Comparison of ENCODE assay signal across 12 cellular contexts in genomic region chr17:6995500-6996255, GRCh38. TPM values are rescaled to one million over a fixed set of nuclear protein-coding genes. Genes with fewer than 3 reads are reported as not detected.
A peak's percentile ranks its signal among the peaks of the same experiment; 100 is the strongest.
DNase-seq lines count a peak whose midpoint lies in the region; ATAC-seq, FAIRE-seq and TF ChIP-seq lines count a peak whose summit lies in the region.
"Had no signal": no experiment of that assay in that cellular context is flagged by ENCODE, and none has a peak within 500 bp of the region (broad histone marks: within the 10 kb centered on the region; RNA-seq: fewer than 3 reads in every experiment).

ALOX12 (plus strand) TSS chr17:6996049; CDS start chr17:6996118, 69 bp downstream.

- H2BK120ac ChIP-seq in H1 (replicated peaks; ENCODE audit: low read depth, low read length), result no peak within 1 kb of the TSS

- no peaks in the 10 kb centered on the region for H3K79me2 ChIP-seq in GM23248 (ENCODE audit: insufficient read depth)
- no peaks in the 10 kb centered on the region for H3K79me2 ChIP-seq in H1 (ENCODE audit: control insufficient read depth in 1 of 2, insufficient read depth in 2 of 2, low read length in 2 of 2)

- ATAC-seq in sciatic nerve (peak; percentile 41), GM18907 (IDR thresholded peaks at IDR 0.05; ENCODE audit: unreplicated experiment) (no peak), HG02642 (IDR thresholded peaks at IDR 0.05; ENCODE audit: poor library complexity, unreplicated experiment) (no peak), HG03521 (IDR thresholded peaks at IDR 0.05; ENCODE audit: unreplicated experiment) (no peak)

- no peak for TF ChIP-seq EP300 in H1 (IDR thresholded peaks at IDR 0.05; ENCODE audit: borderline replicate concordance in 1 of 2, low read depth in 2 of 2, low read length in 2 of 2)

- peak within 1 kb of the TSS; percentile 29 for H2AFZ ChIP-seq in GM23248
- no peak within 1 kb of the TSS for H2AFZ ChIP-seq in H1 (ENCODE audit: low read length)

- FAIRE-seq in H1 (lab: Jason Lieb, UNC) (no peak), kidney (lab: Jason Lieb, UNC) (no peak)
- FAIRE-seq: frontal cortex had no signal

- no peak for TF ChIP-seq CTCF in H1 (IDR thresholded peaks at IDR 0.05; ENCODE audit: control extremely low read depth in 1 of 3, insufficient read depth in 1 of 3, low read depth in 1 of 3, low read length in 3 of 3)
- TF ChIP-seq CTCF in kidney (IDR thresholded peaks at IDR 0.05; ENCODE audit: borderline replicate concordance, extremely low read depth, insufficient read depth), result no peak

- H2BK12ac ChIP-seq in H1 (ENCODE audit: low read depth, low read length), result no peak within 1 kb of the TSS

- TF ChIP-seq POLR2A in H1 (IDR thresholded peaks at IDR 0.05; ENCODE audit: control extremely low read depth in 1 of 2, low read depth in 2 of 2, low read length in 2 of 2), result no peak

- no peaks in the 10 kb centered on the region for H3K79me1 ChIP-seq in H1 (ENCODE audit: low read depth, low read length)

- no peak within 1 kb of the TSS for H2BK5ac ChIP-seq in H1 (ENCODE audit: low read depth, low read length)

- 22 to 24% methylated on average over 38 to 45 of the region's 64 CpGs for WGBS in GM23248 (ENCODE audit: low coverage in 1 of 2, low lambda C conversion rate in 2 of 2, missing lambda C conversion rate in 2 of 2), 2 experiments
- WGBS in H1 (ENCODE audit: extremely low coverage in 1 of 2, insufficient coverage in 1 of 2, insufficient read length in 1 of 2, insufficient replicate concordance in 2 of 2, low coverage in 1 of 2, low lambda C conversion rate in 2 of 2, missing lambda C conversion rate in 1 of 2), 2 experiments, result 10% methylated on average over 32 of the region's 64 CpGs; no CpG with 5 or more reads in 1 of the 2 experiments

- H3K4ac ChIP-seq in H1 (replicated peaks; ENCODE audit: insufficient read length, low read depth, low read length), result no peak within 1 kb of the TSS

- peak within 1 kb of the TSS; percentile 48 for H3K4me3 ChIP-seq in GM23248
- H3K4me3 ChIP-seq in H1 (ENCODE audit: extremely low read depth in 1 of 4, insufficient read depth in 2 of 4, low read depth in 3 of 4, low read length in 4 of 4), result peak within 1 kb of the TSS; percentile 37 to 66 (median 46)
- peak within 1 kb of the TSS in 1 of 2 donors; percentile 21 for H3K4me3 ChIP-seq in kidney (ENCODE audit: low read length in 2 of 2)

- H3K9me3 ChIP-seq in GM23248 (ENCODE audit: low read depth) (no peaks in the 10 kb centered on the region), H1 (ENCODE audit: insufficient read depth in 2 of 2, low read depth in 1 of 2, low read length in 1 of 2) (no peaks in the 10 kb centered on the region), kidney (ENCODE audit: control insufficient read depth in 1 of 2, low read length in 2 of 2) (no peaks in the 10 kb centered on the region)

- no peaks in the 10 kb centered on the region for H3K9me2 ChIP-seq in GM23248 (ENCODE audit: insufficient read depth)

- intact Hi-C loops in kidney (cut with DNase I) (no loop called here), sciatic nerve (cut with DNase I) (no loop called here)

- H3K23me2 ChIP-seq in H1 (ENCODE audit: low read depth, low read length), result peaks cover 10% of the 10 kb centered on the region; the same call in 1 of the 2 replicates

- no peak within 1 kb of the TSS for H3K14ac ChIP-seq in H1 (ENCODE audit: insufficient read length)

- no peak within 1 kb of the TSS for H2AK5ac ChIP-seq in H1 (ENCODE audit: low read depth, low read length)

- H3K18ac ChIP-seq in H1 (ENCODE audit: extremely low read depth, low read length), result peak within 1 kb of the TSS; percentile 32

- peak within 1 kb of the TSS; percentile 7; the same call in 1 of the 2 replicates for H3K9ac ChIP-seq in GM23248
- H3K9ac ChIP-seq in H1 (replicated peaks in 1 of 4; ENCODE audit: extremely low read depth in 1 of 4, low read depth in 3 of 4, low read length in 3 of 4), result no peak within 1 kb of the TSS; a peak in 2 of 7 replicates
- peak within 1 kb of the TSS in 1 of 2 donors; percentile 19 for H3K9ac ChIP-seq in kidney (ENCODE audit: low read length in 2 of 2)

- H3K4me1 ChIP-seq in GM23248 (ENCODE audit: insufficient read depth) (no peaks in the 10 kb centered on the region), H1 (replicated peaks in 1 of 4; ENCODE audit: control insufficient read depth in 3 of 4, insufficient read depth in 4 of 4, low read length in 3 of 4) (peaks cover 0 to 9% (median 1%) of the 10 kb centered on the region in 4 experiments; a peak in 2 of 7 replicates), kidney (ENCODE audit: control insufficient read depth in 1 of 2, insufficient read depth in 1 of 2, low read depth in 1 of 2, low read length in 2 of 2) (peaks cover 0 to 7% of the 10 kb centered on the region in 2 donors)

- TF ChIP-seq RAD21 in H1 (IDR thresholded peaks at IDR 0.05 in 1 of 2, conservative IDR thresholded peaks at IDR 0.05 in 1 of 2; ENCODE audit: low read depth in 2 of 2, low read length in 2 of 2), result no peak

- in situ Hi-C loops in GM23248 (cut with MboI), result no loop called here

- H2BK20ac ChIP-seq in H1 (ENCODE audit: low read length), result no peak within 1 kb of the TSS

- H2BK15ac ChIP-seq in H1 (ENCODE audit: low read length), result no peak within 1 kb of the TSS

- H3K36me3 ChIP-seq in GM23248 (ENCODE audit: low read depth) (no peaks in the 10 kb centered on the region; the same call in 1 of the 2 replicates), H1 (ENCODE audit: control insufficient read depth in 2 of 4, insufficient read depth in 4 of 4, low read length in 3 of 4) (peaks cover 0 to 4% (median 0%) of the 10 kb centered on the region in 4 experiments; a peak in 1 of 8 replicates), kidney (ENCODE audit: control insufficient read depth in 1 of 2, insufficient read depth in 2 of 2, low read length in 2 of 2) (peaks cover 3 to 6% of the 10 kb centered on the region in 2 donors)

- CTCF ChIA-PET in H1 (lab: Charles Lee; ENCODE audit: partially characterized antibody), result interaction anchor here (0.6 to 2.1 kb wide), 18 partner anchors 9 to 493 kb away, joined by 3 to 19 read pairs (median 4); no protein-coding TSS in a partner anchor

- H3F3A ChIP-seq in GM23248 (ENCODE audit: insufficient read depth), result no peaks in the 10 kb centered on the region

- no peaks in the 10 kb centered on the region for H4K20me1 ChIP-seq in GM23248 (ENCODE audit: insufficient read depth)
- H4K20me1 ChIP-seq in H1 (replicated peaks in 1 of 2; ENCODE audit: control insufficient read depth in 1 of 2, insufficient read depth in 2 of 2, low read length in 2 of 2), result peaks cover 1 to 10% of the 10 kb centered on the region in 2 experiments

- no peak within 1 kb of the TSS for H3K23ac ChIP-seq in H1 (ENCODE audit: insufficient read length)

- POLR2A ChIA-PET in H1 (lab: Charles Lee; ENCODE audit: partially characterized antibody), result interaction anchor here (0.5 to 1.7 kb wide), 6 partner anchors 7 to 345 kb away, joined by 3 to 5 read pairs (median 3); partner anchors contain the start of genes MED31 and RNASEK

- no peak within 1 kb of the TSS for H4K5ac ChIP-seq in H1 (ENCODE audit: insufficient read length, low read depth, low read length)

- H4K8ac ChIP-seq in H1 (ENCODE audit: extremely low read depth, insufficient read depth, low read length), result peak within 1 kb of the TSS; percentile 79

- no peak within 1 kb of the TSS for H4K91ac ChIP-seq in H1 (replicated peaks; ENCODE audit: insufficient read length, low read length)

- no peak within 1 kb of the TSS for H3K56ac ChIP-seq in H1 (replicated peaks; ENCODE audit: insufficient read length, low read depth, low read length)

- H3K4me2 ChIP-seq in GM23248 (ENCODE audit: unreplicated experiment), result peak within 1 kb of the TSS; percentile 42
- peak within 1 kb of the TSS; percentile 80 to 84 for H3K4me2 ChIP-seq in H1 (ENCODE audit: insufficient read depth in 1 of 2, low read depth in 2 of 2, low read length in 2 of 2)

- H3K27me3 ChIP-seq in GM23248 (replicated peaks; ENCODE audit: insufficient read depth) (no peaks in the 10 kb centered on the region), H1 (replicated peaks in 1 of 4; ENCODE audit: control insufficient read depth in 3 of 4, extremely low read depth in 1 of 4, insufficient read depth in 3 of 4, low read length in 3 of 4) (peaks cover 2 to 39% (median 25%) of the 10 kb centered on the region in 4 experiments)

- peak; percentile 43 for DNase-seq in GM23248
- DNase-seq in H1 (ENCODE audit: low read depth in 1 of 2, low spot score in 2 of 2), result peak in 1 of 2 experiments; percentile 77
- peak; percentile 78 for DNase-seq in kidney
- no peak for DNase-seq in sciatic nerve (ENCODE audit: low spot score)
- no peak for DNase-seq in NCI-H1436 (lab: John Stamatoyannopoulos, UW)
- DNase-seq: activated CD4-positive, alpha-beta T cell treated with anti-CD3 and anti-CD28 coated beads for 4 hours; stimulated activated naive CD4-positive, alpha-beta T cell had no signal

- H3K27ac ChIP-seq in GM23248 (no peak within 1 kb of the TSS), H1 (ENCODE audit: low read depth, low read length) (no peak within 1 kb of the TSS), kidney (ENCODE audit: low read depth in 2 of 2, low read length in 2 of 2) (no peak within 1 kb of the TSS)
- H3K27ac ChIP-seq: C4-2B had no signal

TF ChIP-seq in H1, 55 proteins besides CTCF, POLR2A, EP300 and RAD21 (continues in another document):
- no peak for TF ChIP-seq ATF2 (IDR thresholded peaks at IDR 0.05; ENCODE audit: low read length)

RNA-seq across cellular contexts. Expression of gene ALOX12, which starts in this region (rescaled TPM):
- not detected in 2 replicates for total RNA-seq in GM23248 (2014; rRNA removed; shearing (Covaris generic))
- polyA plus RNA-seq in GM23248 (2016; fragmentation: Nextera tagmentation; extraction: Ambion mirVana), result 0.24 and 0.31 TPM in 2 replicates
- total RNA-seq in H1 (2021; fragmentation: NEBNext Ultra II Directional; extraction: Animal tissue kit (Norgen Biotek cat#: 25700)), result 1.4 and 2.0 TPM in 2 replicates
- polyA plus RNA-seq in H1 (2011; rRNA removed), result 1.3 and 1.4 TPM in 2 replicates
- 1.4 TPM for polyA plus RNA-seq in H1 (2011; cell fraction: cytosol; rRNA removed)
- 1.8 TPM for polyA plus RNA-seq in H1 (2011; cell fraction: nucleus; rRNA removed)
- polyA plus RNA-seq in H1 (2012, experiment 1 of 2), result 0.84 to 2.8 TPM (median 1.9 TPM) in 4 replicates
- 1.8 TPM for polyA plus RNA-seq in H1 (2012, experiment 2 of 2)
- 0.30 TPM for polyA plus RNA-seq in H1 (2013, experiment 1 of 2)
- polyA plus RNA-seq in H1 (2013, experiment 2 of 2), result 0.37 TPM
- 0.50 and 0.88 TPM in 2 replicates for polyA minus RNA-seq in H1 (2011; rRNA and poly(A)+ RNA removed)
- 0.81 TPM for polyA minus RNA-seq in H1 (2011; cell fraction: cytosol; rRNA and poly(A)+ RNA removed)
- polyA minus RNA-seq in H1 (2011; cell fraction: nucleus; rRNA and poly(A)+ RNA removed), result 0.30 TPM
- total RNA-seq in kidney, result not detected
- not detected for polyA plus RNA-seq in kidney (ENCODE audit: insufficient read depth, low read depth, low replicate concordance)
- total RNA-seq in sciatic nerve, result not detected

Comparison
In these comparisons a context has a peak if more than half of its experiments do, and no peak if none do; other contexts are left out.
1. Peak in DNase-seq, H3K4me3 ChIP-seq, H3K9ac ChIP-seq and H3K4me2 ChIP-seq in GM23248; RNA of the gene not detected or under 1 TPM.
2. Peak in DNase-seq in kidney; RNA of the gene not detected or under 1 TPM.
3. Peak in ATAC-seq in sciatic nerve; RNA of the gene not detected or under 1 TPM.